In the genomic region with DNA sequence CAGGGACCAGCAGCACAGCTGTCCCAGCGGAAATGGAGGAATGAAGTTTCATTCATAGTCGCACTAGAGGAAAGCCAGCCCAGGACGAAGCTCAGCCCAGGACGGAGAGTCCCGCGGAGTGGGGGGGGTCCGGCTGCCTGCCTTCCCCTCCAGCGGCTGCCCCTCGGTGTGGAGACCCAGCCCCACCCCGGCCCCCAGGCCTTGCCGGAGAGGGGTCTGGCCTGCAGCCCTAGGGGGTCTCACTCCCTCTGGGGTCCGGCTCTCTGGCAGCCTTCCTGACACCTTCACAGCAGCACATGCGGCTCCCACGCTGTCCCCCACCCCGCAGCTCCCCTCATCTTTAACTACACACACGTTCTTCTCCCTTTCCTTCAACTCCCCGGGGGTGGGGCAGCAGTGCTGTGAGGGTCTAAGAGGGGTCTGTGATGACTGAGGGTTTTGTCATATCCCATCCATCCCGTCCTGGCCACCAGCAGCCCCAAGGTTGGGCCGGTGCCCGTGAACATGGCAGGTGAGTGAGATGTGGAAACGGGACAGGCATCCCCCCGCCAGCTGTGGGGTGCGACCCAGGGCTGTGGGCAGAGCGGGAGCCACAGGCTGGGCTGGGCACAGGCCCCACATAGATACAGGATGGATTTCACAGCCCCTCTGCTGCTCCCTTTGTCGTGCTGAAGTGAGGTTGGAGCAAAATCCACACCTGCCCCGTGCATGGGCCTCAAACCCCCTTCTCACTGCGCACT, we compare ENCODE assay signal across 24 cellular contexts.
"Had no signal": no experiment of that assay in that cellular context is flagged by ENCODE, and none has a peak within 500 bp of the region (broad histone marks: within the 10 kb centered on the region; RNA-seq: fewer than 3 reads in every experiment).

No MANE protein-coding gene starts in this region.

- H3K27ac Mint-ChIP-seq: activated B cell treated with CpG ODN at 0.5 μM for 24 hours; activated CD8-positive, alpha-beta T cell treated with anti-CD3 and anti-CD28 coated beads for 36 hours; activated naive CD4-positive, alpha-beta T cell treated with anti-CD3 and anti-CD28 coated beads, Interleukin-2, amount 50 U/mL, for 72 hours; dendritic cell treated with granulocyte-macrophage colony-stimulating factor and Interleukin-4, amounts not matched to agents 40 ng/mL and 50 ng/mL, for 4 days; endodermal cell; T-helper 2 cell treated with Interferon-gamma antibody and Interleukin-4, amounts not matched to agents 5 μg/mL and 100 μg/mL, for 36 hours had no signal

- H3K4me1 ChIP-seq: breast epithelium, thyroid gland had no signal

- H3K4me3 Mint-ChIP-seq: activated B cell treated with CpG ODN at 0.5 μM for 24 hours; activated CD8-positive, alpha-beta T cell treated with anti-CD3 and anti-CD28 coated beads for 36 hours; central memory CD8-positive, alpha-beta T cell; dendritic cell treated with granulocyte-macrophage colony-stimulating factor and Interleukin-4, amounts not matched to agents 40 ng/mL and 50 ng/mL, for 4 days; endodermal cell; naive thymus-derived CD8-positive, alpha-beta T cell; T-helper 2 cell treated with Interferon-gamma antibody and Interleukin-4, amounts not matched to agents 5 μg/mL and 100 μg/mL, for 36 hours had no signal

- H3K36me3 ChIP-seq: breast epithelium, heart right ventricle, ovary, stomach, thyroid gland had no signal

- ATAC-seq: activated CD8-positive, alpha-beta T cell treated with anti-CD3 and anti-CD28 coated beads for 36 hours; activated naive CD4-positive, alpha-beta T cell treated with anti-CD3 and anti-CD28 coated beads, Interleukin-2, amount 50 U/mL, for 72 hours; esophagus mucosa; naive thymus-derived CD8-positive, alpha-beta T cell had no signal

- DNase-seq: activated B cell treated with CpG ODN at 0.5 μM for 24 hours; activated CD4-positive, alpha-beta T cell treated with anti-CD3 and anti-CD28 coated beads, Interleukin-2, amount 50 U/mL, for 1 hour; activated CD8-positive, alpha-beta T cell treated with anti-CD3 and anti-CD28 coated beads for 36 hours; activated naive CD4-positive, alpha-beta T cell; activated T-cell treated with anti-CD3 and anti-CD28 coated beads, Interleukin-2, amount 50 U/mL, for 48 hours; endodermal cell; foreskin fibroblast; heart right ventricle; midbrain; naive thymus-derived CD8-positive, alpha-beta T cell; ovary; psoas muscle; stimulated activated CD4-positive, alpha-beta T cell treated with anti-CD3 and anti-CD28 coated beads, Interleukin-12 subunit alpha, Interleukin-12 subunit beta, amount 100 ng/mL, for 4 hours; stimulated activated CD4-positive, alpha-beta T cell treated with anti-CD3 and anti-CD28 coated beads, Interleukin-4, amount 100 ng/mL, for 1 hour; stomach; T-helper 1 cell; thyroid gland had no signal

- H3K4me3 ChIP-seq: breast epithelium, ovary, psoas muscle, skin epidermis, stomach, thyroid gland had no signal

- H3K27ac ChIP-seq: breast epithelium, heart right ventricle, ovary, psoas muscle, skin epidermis, stomach, thyroid gland had no signal

- H3K36me3 Mint-ChIP-seq: activated naive CD4-positive, alpha-beta T cell treated with anti-CD3 and anti-CD28 coated beads, Interleukin-2, amount 50 U/mL, for 72 hours; naive thymus-derived CD8-positive, alpha-beta T cell had no signal

- H3K4me1 Mint-ChIP-seq: activated B cell treated with CpG ODN at 0.5 μM for 24 hours; central memory CD8-positive, alpha-beta T cell had no signal

- H3K27me3 Mint-ChIP-seq: activated B cell treated with CpG ODN at 0.5 μM for 24 hours; activated CD8-positive, alpha-beta T cell treated with anti-CD3 and anti-CD28 coated beads for 36 hours had no signal

- H3K9me3 ChIP-seq: breast epithelium, heart right ventricle, ovary, psoas muscle, stomach, thyroid gland had no signal

- H3K9me3 Mint-ChIP-seq: activated B cell treated with CpG ODN at 0.5 μM for 24 hours; activated CD8-positive, alpha-beta T cell treated with anti-CD3 and anti-CD28 coated beads for 36 hours; activated naive CD4-positive, alpha-beta T cell treated with anti-CD3 and anti-CD28 coated beads, Interleukin-2, amount 50 U/mL, for 72 hours; central memory CD8-positive, alpha-beta T cell; dendritic cell treated with granulocyte-macrophage colony-stimulating factor and Interleukin-4, amounts not matched to agents 40 ng/mL and 50 ng/mL, for 4 days; endodermal cell; naive thymus-derived CD8-positive, alpha-beta T cell; T-helper 2 cell treated with Interferon-gamma antibody and Interleukin-4, amounts not matched to agents 5 μg/mL and 100 μg/mL, for 36 hours had no signal

- H3K27me3 ChIP-seq: breast epithelium, ovary, thyroid gland had no signal
